In the genomic region with DNA sequence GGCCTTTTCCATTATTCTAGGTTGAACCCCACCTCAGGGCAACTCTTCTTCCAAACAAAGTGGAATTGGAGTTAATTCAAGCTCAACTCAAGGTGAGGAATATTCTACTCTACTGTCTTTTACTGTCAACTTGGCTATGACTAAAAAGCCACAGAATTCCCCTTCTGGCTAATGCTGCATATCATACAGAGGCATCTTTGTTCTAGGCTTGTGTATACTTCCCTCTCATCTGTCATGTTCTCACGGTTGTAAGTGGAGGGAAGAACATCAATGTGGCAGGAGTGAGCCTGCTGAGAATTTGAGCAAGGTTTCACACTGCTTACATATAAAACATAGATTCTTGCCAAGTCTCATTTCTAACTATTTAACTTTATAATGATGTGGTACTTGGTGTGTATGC, we compare ENCODE assay signal across 15 cellular contexts.
DNase-seq lines count a peak whose midpoint lies in the region; ATAC-seq and TF ChIP-seq lines count a peak whose summit lies in the region.
"Had no signal": no experiment of that assay in that cellular context is flagged by ENCODE, and none has a peak within 500 bp of the region (broad histone marks: within the 10 kb centered on the region; RNA-seq: fewer than 3 reads in every experiment).

No MANE protein-coding gene starts in this region.

- ATAC-seq in foreskin keratinocyte (no peak), HG02981 (IDR thresholded peaks at IDR 0.05; ENCODE audit: unreplicated experiment) (no peak), HG03342 (IDR thresholded peaks at IDR 0.05; ENCODE audit: unreplicated experiment) (no peak)
- ATAC-seq: GM23338 had no signal

- DNase-seq in ELR (ENCODE audit: low read depth), result peak; percentile 22
- peak; percentile 28 for DNase-seq in M059J (ENCODE audit: low read depth)
- peak; percentile 8 for DNase-seq in SW480 (ENCODE audit: low spot score)
- DNase-seq in foreskin keratinocyte, result peak; percentile 4 to 72
- DNase-seq in OCI-M1 (lab: John Stamatoyannopoulos, UW), result no peak
- DNase-seq: C1 segment of cervical spinal cord; CD4-positive, alpha-beta T cell; DMS153; DMS79 treated with DMSO at 0.1 percent for 48 hours; EL; GDM1; H7 had no signal

- H3K27ac ChIP-seq in foreskin keratinocyte, result no peak overlapping the region

- H3K4me1 ChIP-seq in foreskin keratinocyte, result no peaks in the 10 kb centered on the region

- no peak for TF ChIP-seq CTCF in foreskin keratinocyte (conservative IDR thresholded peaks at IDR 0.05)

- no peaks in the 10 kb centered on the region for H3K27me3 ChIP-seq in foreskin keratinocyte
